Comparison of ENCODE assay signal across 1 cellular context in the genomic region with DNA sequence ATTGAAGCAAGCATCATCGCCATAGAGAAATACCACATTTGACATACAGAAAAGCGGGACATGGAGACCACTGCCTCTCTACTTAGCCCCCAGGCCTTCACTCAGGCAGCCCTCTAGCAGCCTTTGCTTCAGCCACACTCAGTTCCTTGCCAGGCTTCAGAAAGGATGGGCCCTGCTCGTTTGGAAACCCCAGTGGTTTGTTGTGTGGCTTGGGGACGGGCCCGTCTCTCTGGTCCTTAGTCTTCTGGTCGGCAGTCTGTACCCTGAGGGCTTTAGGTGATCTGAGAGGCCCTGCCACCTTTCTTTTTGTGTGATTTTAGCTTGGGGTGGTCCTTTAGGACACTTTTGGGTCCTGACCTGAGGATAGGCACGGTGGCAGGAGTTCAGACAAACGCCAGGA.
TF ChIP-seq lines count a peak whose summit lies in the region.

No MANE protein-coding gene starts in this region.

TF ChIP-seq in GM23338, 12 proteins besides CTCF, POLR2A, EP300 and RAD21 (continued from another document):
- TF ChIP-seq, protein P1, sequence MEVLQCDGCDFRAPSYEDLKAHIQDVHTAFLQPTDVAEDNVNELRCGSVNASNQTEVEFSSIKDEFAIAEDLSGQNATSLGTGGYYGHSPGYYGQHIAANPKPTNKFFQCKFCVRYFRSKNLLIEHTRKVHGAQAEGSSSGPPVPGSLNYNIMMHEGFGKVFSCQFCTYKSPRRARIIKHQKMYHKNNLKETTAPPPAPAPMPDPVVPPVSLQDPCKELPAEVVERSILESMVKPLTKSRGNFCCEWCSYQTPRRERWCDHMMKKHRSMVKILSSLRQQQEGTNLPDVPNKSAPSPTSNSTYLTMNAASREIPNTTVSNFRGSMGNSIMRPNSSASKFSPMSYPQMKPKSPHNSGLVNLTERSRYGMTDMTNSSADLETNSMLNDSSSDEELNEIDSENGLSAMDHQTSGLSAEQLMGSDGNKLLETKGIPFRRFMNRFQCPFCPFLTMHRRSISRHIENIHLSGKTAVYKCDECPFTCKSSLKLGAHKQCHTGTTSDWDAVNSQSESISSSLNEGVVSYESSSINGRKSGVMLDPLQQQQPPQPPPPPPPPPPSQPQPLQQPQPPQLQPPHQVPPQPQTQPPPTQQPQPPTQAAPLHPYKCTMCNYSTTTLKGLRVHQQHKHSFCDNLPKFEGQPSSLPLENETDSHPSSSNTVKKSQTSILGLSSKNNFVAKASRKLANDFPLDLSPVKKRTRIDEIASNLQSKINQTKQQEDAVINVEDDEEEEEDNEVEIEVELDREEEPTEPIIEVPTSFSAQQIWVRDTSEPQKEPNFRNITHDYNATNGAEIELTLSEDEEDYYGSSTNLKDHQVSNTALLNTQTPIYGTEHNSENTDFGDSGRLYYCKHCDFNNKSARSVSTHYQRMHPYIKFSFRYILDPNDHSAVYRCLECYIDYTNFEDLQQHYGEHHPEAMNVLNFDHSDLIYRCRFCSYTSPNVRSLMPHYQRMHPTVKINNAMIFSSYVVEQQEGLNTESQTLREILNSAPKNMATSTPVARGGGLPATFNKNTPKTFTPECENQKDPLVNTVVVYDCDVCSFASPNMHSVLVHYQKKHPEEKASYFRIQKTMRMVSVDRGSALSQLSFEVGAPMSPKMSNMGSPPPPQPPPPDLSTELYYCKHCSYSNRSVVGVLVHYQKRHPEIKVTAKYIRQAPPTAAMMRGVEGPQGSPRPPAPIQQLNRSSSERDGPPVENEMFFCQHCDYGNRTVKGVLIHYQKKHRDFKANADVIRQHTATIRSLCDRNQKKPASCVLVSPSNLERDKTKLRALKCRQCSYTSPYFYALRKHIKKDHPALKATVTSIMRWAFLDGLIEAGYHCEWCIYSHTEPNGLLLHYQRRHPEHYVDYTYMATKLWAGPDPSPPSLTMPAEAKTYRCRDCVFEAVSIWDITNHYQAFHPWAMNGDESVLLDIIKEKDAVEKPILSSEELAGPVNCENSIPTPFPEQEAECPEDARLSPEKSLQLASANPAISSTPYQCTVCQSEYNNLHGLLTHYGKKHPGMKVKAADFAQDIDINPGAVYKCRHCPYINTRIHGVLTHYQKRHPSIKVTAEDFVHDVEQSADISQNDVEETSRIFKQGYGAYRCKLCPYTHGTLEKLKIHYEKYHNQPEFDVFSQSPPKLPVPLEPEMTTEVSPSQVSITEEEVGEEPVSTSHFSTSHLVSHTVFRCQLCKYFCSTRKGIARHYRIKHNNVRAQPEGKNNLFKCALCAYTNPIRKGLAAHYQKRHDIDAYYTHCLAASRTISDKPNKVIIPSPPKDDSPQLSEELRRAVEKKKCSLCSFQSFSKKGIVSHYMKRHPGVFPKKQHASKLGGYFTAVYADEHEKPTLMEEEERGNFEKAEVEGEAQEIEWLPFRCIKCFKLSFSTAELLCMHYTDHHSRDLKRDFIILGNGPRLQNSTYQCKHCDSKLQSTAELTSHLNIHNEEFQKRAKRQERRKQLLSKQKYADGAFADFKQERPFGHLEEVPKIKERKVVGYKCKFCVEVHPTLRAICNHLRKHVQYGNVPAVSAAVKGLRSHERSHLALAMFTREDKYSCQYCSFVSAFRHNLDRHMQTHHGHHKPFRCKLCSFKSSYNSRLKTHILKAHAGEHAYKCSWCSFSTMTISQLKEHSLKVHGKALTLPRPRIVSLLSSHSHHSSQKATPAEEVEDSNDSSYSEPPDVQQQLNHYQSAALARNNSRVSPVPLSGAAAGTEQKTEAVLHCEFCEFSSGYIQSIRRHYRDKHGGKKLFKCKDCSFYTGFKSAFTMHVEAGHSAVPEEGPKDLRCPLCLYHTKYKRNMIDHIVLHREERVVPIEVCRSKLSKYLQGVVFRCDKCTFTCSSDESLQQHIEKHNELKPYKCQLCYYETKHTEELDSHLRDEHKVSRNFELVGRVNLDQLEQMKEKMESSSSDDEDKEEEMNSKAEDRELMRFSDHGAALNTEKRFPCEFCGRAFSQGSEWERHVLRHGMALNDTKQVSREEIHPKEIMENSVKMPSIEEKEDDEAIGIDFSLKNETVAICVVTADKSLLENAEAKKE (CRISPR knock-in tag; IDR thresholded peaks at IDR 0.05), result no peak
- TF ChIP-seq EZH2 (IDR thresholded peaks at IDR 0.05; ENCODE audit: low read depth, unreplicated experiment), result no peak
- no peak for TF ChIP-seq ZNF331 (CRISPR knock-in tag; IDR thresholded peaks at IDR 0.05; ENCODE audit: low read depth)
- TF ChIP-seq EZH2phosphoT487 (IDR thresholded peaks at IDR 0.05; ENCODE audit: unreplicated experiment), result no peak
- no peak for TF ChIP-seq NANOG (IDR thresholded peaks at IDR 0.05; ENCODE audit: borderline replicate concordance)
- TF ChIP-seq JUNB (IDR thresholded peaks at IDR 0.05; ENCODE audit: unreplicated experiment), result no peak
- TF ChIP-seq POLR2AphosphoS5 (IDR thresholded peaks at IDR 0.05; ENCODE audit: low read depth), result no peak
